8 cellular contexts compared by ENCODE assay signal in genomic region chr3:43389388-43390254, GRCh38.
DNase-seq lines count a peak whose midpoint lies in the region; ATAC-seq and TF ChIP-seq lines count a peak whose summit lies in the region.

No MANE protein-coding gene starts in this region.

- H3K9me3 Mint-ChIP-seq in progenitor cell of endocrine pancreas (ENCODE audit: low read depth): peaks cover 11% of the 10 kb centered on the region

- intact Hi-C loops in left lung (cut with DNase I): no loop called here

- peaks cover under 1% of the 10 kb centered on the region for H3K36me3 Mint-ChIP-seq in progenitor cell of endocrine pancreas (ENCODE audit: insufficient read depth)

- H3K4me1 ChIP-seq in left lung: peaks cover 0 to 34% of the 10 kb centered on the region in 2 donors

- peaks cover 0 to 5% of the 10 kb centered on the region in 2 donors for H3K9me3 ChIP-seq in left lung

- peak overlapping the region; percentile 57 for H3K27ac ChIP-seq in angular gyrus (ENCODE audit: low read depth, low read length)
- H3K27ac ChIP-seq in left lung: peak overlapping the region; percentile 74 to 96

- no peaks in the 10 kb centered on the region for H3K27me3 Mint-ChIP-seq in progenitor cell of endocrine pancreas

- TF ChIP-seq CTCF in left lung (IDR thresholded peaks at IDR 0.05): no peak
- TF ChIP-seq CTCF in progenitor cell of endocrine pancreas (IDR thresholded peaks at IDR 0.05; ENCODE audit: unreplicated experiment): no peak

- peaks cover 7% of the 10 kb centered on the region for H3K4me1 Mint-ChIP-seq in progenitor cell of endocrine pancreas (ENCODE audit: low read depth)

- no peak overlapping the region for H3K27ac Mint-ChIP-seq in progenitor cell of endocrine pancreas

- H3K4me3 ChIP-seq in left lung: no peak overlapping the region

- ATAC-seq in GM21723 (IDR thresholded peaks at IDR 0.05; ENCODE audit: unreplicated experiment) (peak; percentile 76), left lung (peak; percentile 81)

- H3K36me3 ChIP-seq in left lung: no peaks in the 10 kb centered on the region

- DNase-seq in T-helper 2 cell: peak in 4 of 5 experiments; percentile 48 to 97 (median 70)
- DNase-seq in left lung: peak in 1 of 2 donors; percentile 70
- DNase-seq in stimulated activated CD8-positive, alpha-beta memory T cell treated with anti-CD3 and anti-CD28 coated beads, Interleukin-2, amount 100 ng/mL, for 48 hours (ENCODE audit: low read depth in 2 of 2): peak; percentile 29 to 46
- no peak for DNase-seq in progenitor cell of endocrine pancreas (ENCODE audit: low spot score, unreplicated experiment)
- DNase-seq in germinal center (ENCODE audit: low spot score): no peak
- no peak for DNase-seq in islet precursor cell

- no peaks in the 10 kb centered on the region for H3K27me3 ChIP-seq in left lung

- no peak overlapping the region for H3K4me3 Mint-ChIP-seq in progenitor cell of endocrine pancreas (ENCODE audit: low read depth)

Comparison
In these comparisons a context has a peak if more than half of its experiments do, and no peak if none do; other contexts are left out.
1. DNase-seq: peak in T-helper 2 cell (4 of 5) and stimulated activated CD8-positive, alpha-beta memory T cell treated with anti-CD3 and anti-CD28 coated beads, Interleukin-2, amount 100 ng/mL, for 48 hours (2 of 2); none in progenitor cell of endocrine pancreas (single experiment), germinal center (single experiment) and islet precursor cell (single experiment).